1 cellular context compared by ENCODE assay signal in the genomic region with DNA sequence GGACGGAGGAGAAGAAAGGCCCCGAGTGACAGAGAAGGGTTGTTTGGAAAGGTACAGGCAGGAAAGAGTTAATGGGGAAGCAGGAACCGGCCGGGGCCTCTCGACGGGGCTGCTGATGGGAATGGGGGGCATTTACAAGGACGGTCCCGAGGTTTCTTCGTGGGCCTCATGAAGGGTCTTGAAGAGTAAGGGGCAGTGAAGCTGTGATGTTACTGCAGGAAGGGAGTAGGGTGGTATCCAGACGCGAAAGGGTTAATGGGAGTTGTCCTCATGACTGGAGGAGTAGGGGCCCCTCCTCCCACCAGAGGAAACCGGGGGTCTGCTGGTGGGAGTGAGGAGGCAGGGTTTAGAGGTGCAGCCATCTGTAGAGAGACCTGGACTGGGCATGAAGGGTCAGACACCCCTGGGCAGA.
TF ChIP-seq lines count a peak whose summit lies in the region.

No MANE protein-coding gene starts in this region.

TF ChIP-seq in endothelial cell of umbilical vein, 7 proteins besides CTCF, POLR2A, EP300 and RAD21 (continued from another document):
- TF ChIP-seq, protein P1, sequence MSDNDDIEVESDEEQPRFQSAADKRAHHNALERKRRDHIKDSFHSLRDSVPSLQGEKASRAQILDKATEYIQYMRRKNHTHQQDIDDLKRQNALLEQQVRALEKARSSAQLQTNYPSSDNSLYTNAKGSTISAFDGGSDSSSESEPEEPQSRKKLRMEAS (IDR thresholded peaks at IDR 0.05; ENCODE audit: insufficient read depth, insufficient read length), result no peak
- TF ChIP-seq GATA2 (IDR thresholded peaks at IDR 0.05; ENCODE audit: insufficient read depth, insufficient read length, low read depth, low read length) (no peak), MYC (IDR thresholded peaks at IDR 0.05; ENCODE audit: low read depth, low read length) (no peak), EZH2 (IDR thresholded peaks at IDR 0.05; ENCODE audit: borderline replicate concordance, low read depth, low read length, severe bottlenecking) (no peak), POLR2AphosphoS5 (IDR thresholded peaks at IDR 0.05; ENCODE audit: insufficient read depth, low read depth, low read length) (no peak)
